In genomic region chr7:45592230-45592991, GRCh38 we compare ENCODE assay signal across 12 cellular contexts. TPM values are rescaled to one million over a fixed set of nuclear protein-coding genes. Genes with fewer than 3 reads are reported as not detected.
"Had no signal": no experiment of that assay in that cellular context is flagged by ENCODE, and none has a peak within 500 bp of the region (broad histone marks: within the 10 kb centered on the region; RNA-seq: fewer than 3 reads in every experiment).

No MANE protein-coding gene starts in this region.

- H3K4me1 Mint-ChIP-seq: naive thymus-derived CD8-positive, alpha-beta T cell had no signal

- H3K4me3 ChIP-seq: ascending aorta, mucosa of descending colon, thyroid gland had no signal

- H3K9me3 Mint-ChIP-seq: effector memory CD8-positive, alpha-beta T cell; naive thymus-derived CD8-positive, alpha-beta T cell had no signal

- H3K9me3 ChIP-seq: ascending aorta, mucosa of descending colon, thyroid gland had no signal

- H3K4me3 Mint-ChIP-seq: effector memory CD8-positive, alpha-beta T cell; naive thymus-derived CD8-positive, alpha-beta T cell had no signal

- H3K27ac ChIP-seq: ascending aorta, thyroid gland had no signal

- H3K4me1 ChIP-seq: ascending aorta had no signal

- H3K36me3 Mint-ChIP-seq: naive thymus-derived CD8-positive, alpha-beta T cell had no signal

- H3K27ac Mint-ChIP-seq: effector memory CD8-positive, alpha-beta T cell; naive thymus-derived CD8-positive, alpha-beta T cell had no signal

- ATAC-seq: effector memory CD8-positive, alpha-beta T cell; left cardiac atrium; naive thymus-derived CD8-positive, alpha-beta T cell had no signal

- H3K27me3 ChIP-seq: ascending aorta, thyroid gland had no signal

- DNase-seq: activated CD4-positive, alpha-beta T cell treated with anti-CD3 and anti-CD28 coated beads for 48 hours; activated naive CD4-positive, alpha-beta T cell; activated T-cell treated with anti-CD3 and anti-CD28 coated beads, Interleukin-2, amount 50 U/mL, for 48 hours; effector memory CD8-positive, alpha-beta T cell; erythroblast; hypothalamus; left cardiac atrium; mucosa of descending colon; naive thymus-derived CD8-positive, alpha-beta T cell; T-helper 1 cell; thyroid gland had no signal

- H3K36me3 ChIP-seq: ascending aorta, thyroid gland had no signal

RNA-seq across cellular contexts. Expression of gene ADCY1, which starts 18.2 kb away (rescaled TPM):
- total RNA-seq: naive thymus-derived CD8-positive, alpha-beta T cell had no signal
